Comparison of ENCODE assay signal across 15 cellular contexts in the genomic region with DNA sequence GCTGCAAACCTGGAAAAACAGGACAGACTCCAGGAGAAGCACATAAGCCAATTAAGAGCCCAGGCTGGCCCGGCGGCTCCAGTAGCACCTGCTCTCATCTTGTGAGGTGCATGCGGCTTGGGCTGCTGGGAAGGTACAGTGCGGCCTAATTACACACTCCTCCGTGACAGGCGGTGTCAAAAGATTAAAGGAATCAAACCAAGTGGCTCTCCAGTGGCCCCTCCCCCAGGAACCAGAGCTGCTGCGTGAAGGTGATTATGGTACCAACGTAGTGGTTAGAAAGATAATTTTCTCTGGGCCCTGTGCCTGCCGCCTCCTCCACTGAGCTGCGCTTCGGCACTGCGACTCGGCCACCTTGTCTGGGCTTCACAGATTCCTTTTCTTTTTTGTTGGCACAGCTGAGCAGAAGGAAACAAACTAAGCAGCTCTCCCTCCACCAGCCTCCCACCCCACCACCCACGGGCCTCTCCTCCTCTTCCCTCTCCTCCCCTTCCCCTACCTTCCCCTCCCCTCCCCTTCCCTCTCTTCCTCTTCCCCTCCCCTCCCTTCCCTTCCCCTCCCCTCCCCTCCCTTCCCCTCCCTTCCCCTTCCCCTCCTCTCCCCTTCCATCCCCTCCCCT.
A peak's percentile ranks its signal among the peaks of the same experiment; 100 is the strongest.
DNase-seq lines count a peak whose midpoint lies in the region; ATAC-seq, FAIRE-seq and TF ChIP-seq lines count a peak whose summit lies in the region.
"Had no signal": no experiment of that assay in that cellular context is flagged by ENCODE, and none has a peak within 500 bp of the region (broad histone marks: within the 10 kb centered on the region; RNA-seq: fewer than 3 reads in every experiment).

No MANE protein-coding gene starts in this region.

- intact Hi-C loops in HepG2 (cut with micrococcal nuclease; ENCODE audit: unreplicated experiment) (no loop called here), right lobe of liver (cut with DNase I) (no loop called here)

- BruUV-seq in HepG2 (replicated peaks; lab: Mats Ljungman, UMichigan): no TSS peak

- peaks cover 10 to 54% of the 10 kb centered on the region in 2 experiments; a peak in 4 of 5 replicates for H3K27me3 ChIP-seq in HepG2 (ENCODE audit: control insufficient read depth in 1 of 2, insufficient read depth in 2 of 2, low read length in 2 of 2)
- no peaks in the 10 kb centered on the region for H3K27me3 ChIP-seq in right lobe of liver
- H3K27me3 ChIP-seq in WERI-Rb-1 (ENCODE audit: insufficient read depth, low read depth, severe bottlenecking): no peaks in the 10 kb centered on the region
- H3K27me3 ChIP-seq: body of pancreas, ovary, transverse colon had no signal

- in situ Hi-C loops in HepG2 (cut with HindIII; ENCODE audit: extremely low pct_ligation_motif_present, low pct_unique_long_range_greater_than_20kb): no loop called here

- whole genome bisulfite sequencing in HepG2 (ENCODE audit: low lambda C conversion rate): 40% methylated on average over 12 of the region's 14 CpGs
- 68% methylated on average over 7 of the region's 14 CpGs for WGBS in right lobe of liver (ENCODE audit: insufficient coverage, low coverage, low lambda C conversion rate, missing lambda C conversion rate)

- TF ChIP-seq POLR2A in HepG2 (IDR thresholded peaks at IDR 0.05; ENCODE audit: insufficient read depth in 1 of 2, low read depth in 2 of 2, low read length in 2 of 2): no peak
- no peak for TF ChIP-seq POLR2A in right lobe of liver (IDR thresholded peaks at IDR 0.05)

- FAIRE-seq in HepG2 (lab: Jason Lieb, UNC) (no peak), urothelium cell line (lab: Jason Lieb, UNC) (peak; percentile 58)
- FAIRE-seq: TTC549 had no signal

- no peak overlapping the region for H3K4me3 ChIP-seq in HepG2 (replicated peaks in 1 of 3; ENCODE audit: insufficient read depth in 1 of 3, low read depth in 2 of 3, low read length in 3 of 3)
- H3K4me3 ChIP-seq in right lobe of liver: no peak overlapping the region
- no peak overlapping the region for H3K4me3 ChIP-seq in WERI-Rb-1 (ENCODE audit: low read depth, low read length)
- H3K4me3 ChIP-seq: body of pancreas, ovary, transverse colon had no signal

- TF ChIP-seq EP300 in HepG2 (IDR thresholded peaks at IDR 0.05; ENCODE audit: low read depth in 2 of 2, low read length in 2 of 2) (no peak), HepG2 (CRISPR knock-in tag; IDR thresholded peaks at IDR 0.05; ENCODE audit: borderline replicate concordance) (no peak)

- H3K4me1 ChIP-seq in HepG2 (ENCODE audit: insufficient read depth, low read length) (no peaks in the 10 kb centered on the region), right lobe of liver (no peaks in the 10 kb centered on the region)
- H3K4me1 ChIP-seq: body of pancreas, transverse colon had no signal

- H3K36me3 ChIP-seq in HepG2 (replicated peaks in 1 of 2; ENCODE audit: control insufficient read depth in 1 of 2, insufficient read depth in 2 of 2, low read length in 2 of 2) (no peaks in the 10 kb centered on the region), right lobe of liver (no peaks in the 10 kb centered on the region), WERI-Rb-1 (peaks cover 35% of the 10 kb centered on the region)
- H3K36me3 ChIP-seq: ovary, transverse colon had no signal

- no peak overlapping the region for H3K4me2 ChIP-seq in HepG2 (ENCODE audit: low read depth, low read length)

- no peak overlapping the region for H3K9ac ChIP-seq in HepG2 (ENCODE audit: insufficient read depth, low read depth, low read length)

- H3K79me2 ChIP-seq in HepG2 (ENCODE audit: insufficient read depth, low read length): no peaks in the 10 kb centered on the region

- ATAC-seq in HepG2: no peak; the same call in 2 of the 3 replicates
- no peak for ATAC-seq in right lobe of liver
- no peak for ATAC-seq in GM21528 (IDR thresholded peaks at IDR 0.05; ENCODE audit: low FRiP score, unreplicated experiment)
- ATAC-seq: body of pancreas had no signal

- DNase-seq in HepG2 (ENCODE audit: low spot score) (no peak), right lobe of liver (no peak), NCI-H2171 treated with DMSO at 0.1 percent for 48 hours (lab: John Stamatoyannopoulos, UW) (peak; percentile 53), WERI-Rb-1 (peak; percentile 99), urothelium cell line (ENCODE audit: low spot score) (no peak), NCI-H1694 treated with DMSO at 0.1 percent for 48 hours (lab: John Stamatoyannopoulos, UW) (no peak)
- DNase-seq in stimulated activated CD4-positive, alpha-beta T cell treated with anti-CD3 and anti-CD28 coated beads, Interleukin-15, amount 100 ng/mL, for 24 hours: no peak
- DNase-seq: body of pancreas; effector CD8-positive, alpha-beta T cell; KG1; ovary; SIG-M5; transverse colon had no signal

- CTCF ChIA-PET in HepG2 (lab: Yijun Ruan, JAX; ENCODE audit: low intra/inter-chr PET ratio, low total read pairs): no interaction called here

- H2AFZ ChIP-seq in HepG2 (ENCODE audit: low read length): no peak overlapping the region

- H3K27ac ChIP-seq in HepG2 (ENCODE audit: extremely low read length, insufficient read depth, low read length) (no peak overlapping the region), right lobe of liver (no peak overlapping the region), WERI-Rb-1 (peak overlapping the region; percentile 95)
- H3K27ac ChIP-seq: body of pancreas, ovary, transverse colon had no signal

- TF ChIP-seq CTCF in HepG2 (CRISPR knock-in tag; IDR thresholded peaks at IDR 0.05) (no peak), right lobe of liver (IDR thresholded peaks at IDR 0.05) (no peak), WERI-Rb-1 (IDR thresholded peaks at IDR 0.05; ENCODE audit: low read depth, low read length) (no peak)

- no peaks in the 10 kb centered on the region for H4K20me1 ChIP-seq in HepG2 (ENCODE audit: insufficient read depth, low read length)

- H3K9me3 ChIP-seq in HepG2 (ENCODE audit: low read length): no peaks in the 10 kb centered on the region
- no peaks in the 10 kb centered on the region for H3K9me3 ChIP-seq in right lobe of liver
- H3K9me3 ChIP-seq in WERI-Rb-1 (ENCODE audit: severe bottlenecking): no peaks in the 10 kb centered on the region
- H3K9me3 ChIP-seq: body of pancreas, ovary, transverse colon had no signal

- TF ChIP-seq RAD21 in HepG2 (CRISPR knock-in tag; IDR thresholded peaks at IDR 0.05): no peak

- POLR2A ChIA-PET in HepG2 (lab: Yijun Ruan, JAX): no interaction called here

TF ChIP-seq in HepG2, 621 proteins besides CTCF, POLR2A, EP300 and RAD21:
- no peak for TF ChIP-seq ZNF747 (CRISPR knock-in tag; IDR thresholded peaks at IDR 0.05; ENCODE audit: borderline replicate concordance)
- peak; percentile 80 for TF ChIP-seq HNRNPK (IDR thresholded peaks at IDR 0.05; ENCODE audit: low read depth, low read length, poor library complexity, severe bottlenecking)
- peak; percentile 92 for TF ChIP-seq PCBP1 (IDR thresholded peaks at IDR 0.05; ENCODE audit: borderline replicate concordance, low read depth, low read length)

Comparison
In these comparisons a context has a peak if more than half of its experiments do, and no peak if none do; other contexts are left out.
1. DNase-seq: peak in NCI-H2171 treated with DMSO at 0.1 percent for 48 hours (single experiment) and WERI-Rb-1 (single experiment); none in HepG2 (single experiment), right lobe of liver (0 of 3), urothelium cell line (single experiment), NCI-H1694 treated with DMSO at 0.1 percent for 48 hours (single experiment) and stimulated activated CD4-positive, alpha-beta T cell treated with anti-CD3 and anti-CD28 coated beads, Interleukin-15, amount 100 ng/mL, for 24 hours (single experiment).